In genomic region chr7:135917721-135918120, GRCh38 we compare ENCODE assay signal across 17 cellular contexts.
"Had no signal": no experiment of that assay in that cellular context is flagged by ENCODE, and none has a peak within 500 bp of the region (broad histone marks: within the 10 kb centered on the region; RNA-seq: fewer than 3 reads in every experiment).

No MANE protein-coding gene starts in this region.

- DNase-seq: activated CD4-positive, alpha-beta memory T cell treated with anti-CD3 and anti-CD28 coated beads, Interleukin-2, amount 10 ng/mL, durations not matched to agents 7 days and 5 days; activated CD4-positive, alpha-beta T cell treated with anti-CD3 and anti-CD28 coated beads for 36 hours; activated T-cell treated with anti-CD3 and anti-CD28 coated beads, Interleukin-2, amount 50 U/mL, for 72 hours; central memory CD4-positive, alpha-beta T cell; cortex of kidney; effector CD8-positive, alpha-beta T cell; gastrocnemius medialis; heart right ventricle; islet precursor cell; mammary epithelial cell; mucosa of descending colon; psoas muscle; sigmoid colon; stimulated activated CD4-positive, alpha-beta T cell treated with anti-CD3 and anti-CD28 coated beads, Interleukin-2, amount 100 ng/mL, for 24 hours; stimulated activated naive CD4-positive, alpha-beta T cell; substantia nigra; transverse colon had no signal
